ENCODE assay signal across 1 cellular context in the genomic region with DNA sequence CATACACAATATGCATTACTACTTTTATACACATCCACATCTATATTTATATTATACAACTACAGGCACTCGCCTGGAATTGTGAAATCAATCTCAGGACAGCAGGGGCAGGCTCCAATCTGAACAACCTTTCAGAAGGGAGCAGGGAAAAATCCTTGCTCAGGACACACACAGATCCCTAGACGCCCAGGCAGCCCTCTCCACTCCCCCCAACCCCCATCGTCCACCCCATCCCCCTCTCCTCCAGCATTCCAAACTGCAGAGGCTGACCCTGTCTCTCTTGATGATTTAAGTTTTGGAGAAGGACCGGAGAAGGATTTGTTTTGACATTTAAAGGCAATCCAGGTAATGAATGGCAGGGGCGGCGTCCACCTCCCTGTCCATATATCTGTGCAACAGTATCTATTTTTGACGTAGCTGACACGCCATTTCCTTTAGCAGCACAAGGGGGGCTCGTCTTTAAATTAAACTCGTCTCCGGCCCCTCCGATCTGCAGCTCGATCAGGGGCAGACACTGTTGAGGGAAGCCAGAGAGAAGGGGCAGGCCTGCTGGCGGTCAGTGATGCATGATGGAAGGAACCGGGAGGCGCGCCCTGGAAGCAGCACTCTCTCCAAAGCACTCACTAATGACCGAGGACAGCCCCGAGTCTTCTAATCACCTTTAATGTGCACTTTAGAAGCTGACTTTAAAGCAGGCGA.
TF ChIP-seq lines count a peak whose summit lies in the region.

No MANE protein-coding gene starts in this region.

TF ChIP-seq in WTC11, 78 proteins besides CTCF, POLR2A, EP300 and RAD21 (continued from another document):
- TF ChIP-seq, protein P1, sequence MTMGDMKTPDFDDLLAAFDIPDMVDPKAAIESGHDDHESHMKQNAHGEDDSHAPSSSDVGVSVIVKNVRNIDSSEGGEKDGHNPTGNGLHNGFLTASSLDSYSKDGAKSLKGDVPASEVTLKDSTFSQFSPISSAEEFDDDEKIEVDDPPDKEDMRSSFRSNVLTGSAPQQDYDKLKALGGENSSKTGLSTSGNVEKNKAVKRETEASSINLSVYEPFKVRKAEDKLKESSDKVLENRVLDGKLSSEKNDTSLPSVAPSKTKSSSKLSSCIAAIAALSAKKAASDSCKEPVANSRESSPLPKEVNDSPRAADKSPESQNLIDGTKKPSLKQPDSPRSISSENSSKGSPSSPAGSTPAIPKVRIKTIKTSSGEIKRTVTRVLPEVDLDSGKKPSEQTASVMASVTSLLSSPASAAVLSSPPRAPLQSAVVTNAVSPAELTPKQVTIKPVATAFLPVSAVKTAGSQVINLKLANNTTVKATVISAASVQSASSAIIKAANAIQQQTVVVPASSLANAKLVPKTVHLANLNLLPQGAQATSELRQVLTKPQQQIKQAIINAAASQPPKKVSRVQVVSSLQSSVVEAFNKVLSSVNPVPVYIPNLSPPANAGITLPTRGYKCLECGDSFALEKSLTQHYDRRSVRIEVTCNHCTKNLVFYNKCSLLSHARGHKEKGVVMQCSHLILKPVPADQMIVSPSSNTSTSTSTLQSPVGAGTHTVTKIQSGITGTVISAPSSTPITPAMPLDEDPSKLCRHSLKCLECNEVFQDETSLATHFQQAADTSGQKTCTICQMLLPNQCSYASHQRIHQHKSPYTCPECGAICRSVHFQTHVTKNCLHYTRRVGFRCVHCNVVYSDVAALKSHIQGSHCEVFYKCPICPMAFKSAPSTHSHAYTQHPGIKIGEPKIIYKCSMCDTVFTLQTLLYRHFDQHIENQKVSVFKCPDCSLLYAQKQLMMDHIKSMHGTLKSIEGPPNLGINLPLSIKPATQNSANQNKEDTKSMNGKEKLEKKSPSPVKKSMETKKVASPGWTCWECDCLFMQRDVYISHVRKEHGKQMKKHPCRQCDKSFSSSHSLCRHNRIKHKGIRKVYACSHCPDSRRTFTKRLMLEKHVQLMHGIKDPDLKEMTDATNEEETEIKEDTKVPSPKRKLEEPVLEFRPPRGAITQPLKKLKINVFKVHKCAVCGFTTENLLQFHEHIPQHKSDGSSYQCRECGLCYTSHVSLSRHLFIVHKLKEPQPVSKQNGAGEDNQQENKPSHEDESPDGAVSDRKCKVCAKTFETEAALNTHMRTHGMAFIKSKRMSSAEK (CRISPR knock-in tag; IDR thresholded peaks at IDR 0.05; ENCODE audit: borderline replicate concordance) = no peak
- TF ChIP-seq CBFB (CRISPR knock-in tag; IDR thresholded peaks at IDR 0.05; ENCODE audit: low read depth) = no peak
- no peak for TF ChIP-seq MYBL2 (CRISPR knock-in tag; IDR thresholded peaks at IDR 0.05)
- no peak for TF ChIP-seq FOXK1 (CRISPR knock-in tag; IDR thresholded peaks at IDR 0.05)
- no peak for TF ChIP-seq FOXP1 (CRISPR knock-in tag; IDR thresholded peaks at IDR 0.05; ENCODE audit: borderline replicate concordance)
- no peak for TF ChIP-seq TP53 (CRISPR knock-in tag; IDR thresholded peaks at IDR 0.05)
- no peak for TF ChIP-seq ZNF121 (CRISPR knock-in tag; IDR thresholded peaks at IDR 0.05)
- no peak for TF ChIP-seq MXD4 (CRISPR knock-in tag; IDR thresholded peaks at IDR 0.05; ENCODE audit: borderline replicate concordance)
- no peak for TF ChIP-seq NFYB (CRISPR knock-in tag; conservative IDR thresholded peaks at IDR 0.05; ENCODE audit: low read depth)
- no peak for TF ChIP-seq ATF1 (CRISPR knock-in tag; IDR thresholded peaks at IDR 0.05)
- no peak for TF ChIP-seq ZNF138 (CRISPR knock-in tag; conservative IDR thresholded peaks at IDR 0.05)
- TF ChIP-seq JAZF1 (CRISPR knock-in tag; IDR thresholded peaks at IDR 0.05) = no peak
- TF ChIP-seq, protein P2, sequence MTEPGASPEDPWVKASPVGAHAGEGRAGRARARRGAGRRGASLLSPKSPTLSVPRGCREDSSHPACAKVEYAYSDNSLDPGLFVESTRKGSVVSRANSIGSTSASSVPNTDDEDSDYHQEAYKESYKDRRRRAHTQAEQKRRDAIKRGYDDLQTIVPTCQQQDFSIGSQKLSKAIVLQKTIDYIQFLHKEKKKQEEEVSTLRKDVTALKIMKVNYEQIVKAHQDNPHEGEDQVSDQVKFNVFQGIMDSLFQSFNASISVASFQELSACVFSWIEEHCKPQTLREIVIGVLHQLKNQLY (CRISPR knock-in tag; IDR thresholded peaks at IDR 0.05) = no peak
